Comparison of ENCODE assay signal across 18 cellular contexts in the genomic region with DNA sequence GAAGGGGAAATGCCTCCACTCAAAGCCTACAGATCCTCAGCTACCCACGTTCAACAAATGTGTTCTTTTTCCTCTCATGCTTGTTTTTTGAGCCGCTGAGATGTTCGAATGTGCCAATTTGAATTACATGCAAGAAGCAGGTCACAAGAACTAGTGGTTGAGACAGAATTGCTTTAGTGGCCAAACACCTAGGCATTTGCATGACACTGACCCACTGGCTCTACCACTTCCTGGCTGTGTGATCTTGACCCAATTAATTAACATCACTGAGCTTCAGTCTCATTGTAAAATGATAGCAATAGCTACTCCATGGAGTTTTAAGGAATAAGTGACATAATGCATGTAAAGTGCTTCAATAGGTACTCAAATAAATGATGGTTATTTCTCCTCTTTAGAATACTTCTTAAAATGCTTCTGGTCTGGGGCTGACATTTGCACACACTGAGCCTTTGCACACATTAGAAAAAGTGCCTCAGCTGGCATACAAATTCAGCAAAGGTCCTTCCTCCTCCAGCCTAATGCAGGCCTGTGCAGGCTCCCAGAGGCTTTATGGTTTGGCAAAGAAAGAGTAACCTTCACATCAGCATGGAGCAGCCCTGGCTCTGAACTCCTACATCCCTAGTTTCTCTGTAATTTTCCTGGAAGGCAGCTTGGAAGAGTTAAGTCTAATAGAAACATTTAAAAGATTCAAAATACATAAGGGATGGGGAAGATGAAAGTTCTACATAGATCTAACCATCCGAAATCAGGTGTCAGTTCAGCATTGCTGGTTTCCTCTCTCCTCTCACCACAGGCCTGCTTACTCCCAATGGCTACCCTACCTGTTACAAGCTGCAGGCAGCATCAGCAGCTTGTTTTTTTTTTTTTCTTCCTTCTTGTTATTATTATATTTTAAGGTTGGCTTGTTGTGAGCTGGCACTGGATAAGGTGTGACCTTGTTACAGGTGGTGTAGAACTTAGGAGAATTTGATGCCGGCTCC.
A peak's percentile ranks its signal among the peaks of the same experiment; 100 is the strongest.
DNase-seq lines count a peak whose midpoint lies in the region; ATAC-seq, FAIRE-seq and TF ChIP-seq lines count a peak whose summit lies in the region.
"Had no signal": no experiment of that assay in that cellular context is flagged by ENCODE, and none has a peak within 500 bp of the region (broad histone marks: within the 10 kb centered on the region; RNA-seq: fewer than 3 reads in every experiment).

No MANE protein-coding gene starts in this region.

- H3K4me3 ChIP-seq in PC-3 (ENCODE audit: low read length) = peak overlapping the region; percentile 8
- peak overlapping the region; percentile 51 for H3K4me3 ChIP-seq in neural cell (ENCODE audit: low read length)
- H3K4me3 ChIP-seq in pancreas = no peak overlapping the region
- H3K4me3 ChIP-seq: BLaER1 treated with 17β-estradiol and CSF1 and Interleukin-3, amounts not matched to agents 10 nM and 100 nM; cardiac muscle cell; gastrocnemius medialis; GM12878; suprapubic skin had no signal

- TF ChIP-seq CTCF in H9 (conservative IDR thresholded peaks at IDR 0.05) (no peak), PC-3 (conservative IDR thresholded peaks at IDR 0.05; ENCODE audit: low read depth, low read length) (no peak), glutamatergic neuron (IDR thresholded peaks at IDR 0.05; ENCODE audit: partially characterized antibody, unreplicated experiment) (no peak), neural cell (IDR thresholded peaks at IDR 0.05; ENCODE audit: poor library complexity, severe bottlenecking) (no peak), pancreas (IDR thresholded peaks at IDR 0.05) (no peak)

- H4K5ac ChIP-seq in H9 (ENCODE audit: insufficient read length, low read depth, low read length) = peak overlapping the region; percentile 37

- H3K9me3 ChIP-seq in H9 (ENCODE audit: control insufficient read depth, low read depth, low read length) (no peaks in the 10 kb centered on the region), PC-3 (ENCODE audit: low read length) (no peaks in the 10 kb centered on the region), neural cell (ENCODE audit: low read length) (no peaks in the 10 kb centered on the region), pancreas (no peaks in the 10 kb centered on the region)
- H3K9me3 ChIP-seq: BLaER1 treated with 17β-estradiol and CSF1 and Interleukin-3, amounts not matched to agents 10 nM and 100 nM; gastrocnemius medialis; suprapubic skin had no signal

- ATAC-seq in PC-3 (no peak), pancreas (no peak), GM18861 (IDR thresholded peaks at IDR 0.05; ENCODE audit: unreplicated experiment) (no peak), HG03571 (IDR thresholded peaks at IDR 0.05; ENCODE audit: unreplicated experiment) (no peak)
- ATAC-seq: gastrocnemius medialis, GM12878 had no signal

- peak overlapping the region; percentile 60 for H3K4me2 ChIP-seq in H9 (ENCODE audit: insufficient read depth, insufficient read length, low read length)
- H3K4me2 ChIP-seq in PC-3 (ENCODE audit: low read length) = peak overlapping the region; percentile 53
- peak overlapping the region; percentile 48 for H3K4me2 ChIP-seq in neural cell (ENCODE audit: low read length)
- H3K4me2 ChIP-seq: BLaER1 treated with 17β-estradiol and CSF1 and Interleukin-3, amounts not matched to agents 10 nM and 100 nM had no signal

- H3K9me3 Mint-ChIP-seq in H9 = no peaks in the 10 kb centered on the region
- no peaks in the 10 kb centered on the region for H3K9me3 Mint-ChIP-seq in glutamatergic neuron (ENCODE audit: unreplicated experiment)

- no CpG with 5 or more reads among the region's 5 CpGs for WGBS in H9 (ENCODE audit: extremely low coverage, insufficient read length, low lambda C conversion rate)
- 57 to 79% methylated on average over 5 of the region's 5 CpGs for WGBS in pancreas, 2 donors

- no peak overlapping the region for H3T11ph ChIP-seq in H9 (ENCODE audit: low read length)

- no peaks in the 10 kb centered on the region for H3K79me1 ChIP-seq in H9 (ENCODE audit: insufficient read depth, low read depth, low read length, poor library complexity, severe bottlenecking)

- peak overlapping the region; percentile 46 for H3K27ac ChIP-seq in H9 (ENCODE audit: insufficient read length, low read depth, low read length)
- H3K27ac ChIP-seq in PC-3 (ENCODE audit: low read length) = peak overlapping the region; percentile 31; the same call in 1 of the 2 replicates
- H3K27ac ChIP-seq in neural cell (ENCODE audit: low read length) = peak overlapping the region; percentile 54
- no peak overlapping the region for H3K27ac ChIP-seq in pancreas
- H3K27ac ChIP-seq: BLaER1 treated with 17β-estradiol and CSF1 and Interleukin-3, amounts not matched to agents 10 nM and 100 nM; cardiac muscle cell; gastrocnemius medialis; HL-60; suprapubic skin; VCaP had no signal

- H3K4me1 ChIP-seq in H9 (ENCODE audit: insufficient read depth, low read length) (peaks cover 11% of the 10 kb centered on the region), PC-3 (ENCODE audit: insufficient read depth, low read length) (peaks cover 34% of the 10 kb centered on the region), pancreas (peaks cover 0 to 2% (median 0%) of the 10 kb centered on the region in 3 donors)
- H3K4me1 ChIP-seq: BLaER1 treated with 17β-estradiol and CSF1 and Interleukin-3, amounts not matched to agents 10 nM and 100 nM; gastrocnemius medialis had no signal

- H3K9ac ChIP-seq in H9 (ENCODE audit: extremely low read depth, insufficient read length, low read length) (no peak overlapping the region), PC-3 (ENCODE audit: low read length) (no peak overlapping the region), neural cell (ENCODE audit: low read length) (peak overlapping the region; percentile 30)
- H3K9ac ChIP-seq: BLaER1 treated with 17β-estradiol and CSF1 and Interleukin-3, amounts not matched to agents 10 nM and 100 nM had no signal

- no peak overlapping the region for H3K56ac ChIP-seq in H9 (ENCODE audit: insufficient read length, low read depth, low read length)

- H3K23me2 ChIP-seq in H9 (ENCODE audit: insufficient read length, low read depth, low read length, poor library complexity, severe bottlenecking) = no peaks in the 10 kb centered on the region

- H3K36me3 Mint-ChIP-seq in H9 (ENCODE audit: insufficient read depth in 1 of 3, low read depth in 3 of 3) = peaks cover 0 to 2% (median 0%) of the 10 kb centered on the region in 3 experiments; a peak in 2 of 7 replicates
- H3K36me3 Mint-ChIP-seq in glutamatergic neuron (ENCODE audit: unreplicated experiment) = no peaks in the 10 kb centered on the region

- no TSS peak for BruUV-seq in PC-3 (replicated peaks; lab: Mats Ljungman, UMichigan)

- DNase-seq in H9 = peak; percentile 60
- no peak for DNase-seq in PC-3
- no peak for DNase-seq in glutamatergic neuron
- no peak for DNase-seq in pancreas
- no peak for DNase-seq in NCI-H2171 treated with DMSO at 0.1 percent for 48 hours (lab: John Stamatoyannopoulos, UW)
- DNase-seq: gastrocnemius medialis, Kasumi-1, NCI-H1694, NCI-H526 had no signal

- H2AFZ ChIP-seq in H9 (ENCODE audit: low read length) = no peak overlapping the region
- H2AFZ ChIP-seq in PC-3 (ENCODE audit: low read length) = 0 out of 2 replicates have a peak overlapping the region, but pooled peaks have one; percentile 54
- H2AFZ ChIP-seq in neural cell (ENCODE audit: low read depth, low read length) = no peak overlapping the region

- peaks cover 17% of the 10 kb centered on the region for H3K27me3 Mint-ChIP-seq in H9 (ENCODE audit: low read depth)
- H3K27me3 Mint-ChIP-seq in glutamatergic neuron (ENCODE audit: unreplicated experiment) = peaks cover 4% of the 10 kb centered on the region

- no peak overlapping the region for H2BK5ac ChIP-seq in H9 (ENCODE audit: insufficient read length, low read length)

- no peak overlapping the region for H4K91ac ChIP-seq in H9 (ENCODE audit: insufficient read length, low read depth, low read length)

- H3K4me1 Mint-ChIP-seq in H9 = peaks cover 29 to 37% of the 10 kb centered on the region in 2 experiments
- no peaks in the 10 kb centered on the region for H3K4me1 Mint-ChIP-seq in glutamatergic neuron (ENCODE audit: low read depth, unreplicated experiment)

- no peak overlapping the region for H2BK20ac ChIP-seq in H9 (ENCODE audit: low read depth, low read length, poor library complexity, severe bottlenecking)

- peak overlapping the region; percentile 28 for H3K18ac ChIP-seq in H9 (ENCODE audit: insufficient read length, low read depth, low read length)

- H3K79me2 ChIP-seq in H9 (ENCODE audit: insufficient read depth, low read length) (no peaks in the 10 kb centered on the region), PC-3 (ENCODE audit: low read length) (no peaks in the 10 kb centered on the region), neural cell (replicated peaks; ENCODE audit: insufficient read depth, low read length) (no peaks in the 10 kb centered on the region)

- intact Hi-C loops in PC-3 (cut with micrococcal nuclease) = no loop called here
- intact Hi-C loops in pancreas (cut with DNase I) = no loop called here

- TF ChIP-seq RAD21 in neural cell (conservative IDR thresholded peaks at IDR 0.05) = no peak

- H4K20me1 ChIP-seq in H9 (ENCODE audit: control insufficient read depth, insufficient read depth, insufficient read length) (peaks cover 4% of the 10 kb centered on the region), PC-3 (ENCODE audit: low read length) (no peaks in the 10 kb centered on the region), neural cell (ENCODE audit: insufficient read depth) (no peaks in the 10 kb centered on the region)
- H4K20me1 ChIP-seq: BLaER1 treated with 17β-estradiol and CSF1 and Interleukin-3, amounts not matched to agents 10 nM and 100 nM had no signal

- H3K9me2 ChIP-seq in PC-3 (replicated peaks; ENCODE audit: low read length) (no peaks in the 10 kb centered on the region), neural cell (ENCODE audit: insufficient read depth, low read length) (no peaks in the 10 kb centered on the region)

- no peak for FAIRE-seq in pancreas (lab: Jason Lieb, UNC)
- FAIRE-seq: GM12878 had no signal

- H3K27ac Mint-ChIP-seq in H9 (peak overlapping the region; percentile 4 to 94 (median 61); a peak in 4 of 7 replicates), glutamatergic neuron (ENCODE audit: unreplicated experiment) (no peak overlapping the region)

- H3K27me3 ChIP-seq in H9 (ENCODE audit: insufficient read depth, low read length) = no peaks in the 10 kb centered on the region; the same call in 1 of the 2 replicates
- H3K27me3 ChIP-seq in PC-3 (ENCODE audit: low read length) = no peaks in the 10 kb centered on the region
- H3K27me3 ChIP-seq in neural cell (ENCODE audit: insufficient read depth, low read depth, low read length) = no peaks in the 10 kb centered on the region
- H3K27me3 ChIP-seq in pancreas = no peaks in the 10 kb centered on the region
- H3K27me3 ChIP-seq: BLaER1 treated with 17β-estradiol and CSF1 and Interleukin-3, amounts not matched to agents 10 nM and 100 nM; cardiac muscle cell; gastrocnemius medialis had no signal

- H3K4me3 Mint-ChIP-seq in H9 (peak overlapping the region; percentile 63; a peak in 4 of 5 replicates), glutamatergic neuron (ENCODE audit: unreplicated experiment) (peak overlapping the region; percentile 32)

- H2BK15ac ChIP-seq in H9 (ENCODE audit: low read depth, low read length) = no peak overlapping the region

- no peak overlapping the region for H4K8ac ChIP-seq in H9 (replicated peaks; ENCODE audit: insufficient read length, low read depth, low read length)

- POLR2A ChIA-PET in PC-3 (lab: Charles Lee; ENCODE audit: unreplicated experiment) = no interaction called here

- no peak overlapping the region for H2BK12ac ChIP-seq in H9 (ENCODE audit: insufficient read length, low read depth, low read length)

- no peak overlapping the region for H3K23ac ChIP-seq in H9 (ENCODE audit: insufficient read length, low read depth, low read length)

- no peaks in the 10 kb centered on the region for H3K36me3 ChIP-seq in PC-3 (ENCODE audit: low read depth, low read length)
- H3K36me3 ChIP-seq in neural cell (ENCODE audit: insufficient read depth, low read length) = no peaks in the 10 kb centered on the region
- H3K36me3 ChIP-seq in pancreas = no peaks in the 10 kb centered on the region
- H3K36me3 ChIP-seq: BLaER1 treated with 17β-estradiol and CSF1 and Interleukin-3, amounts not matched to agents 10 nM and 100 nM; cardiac muscle cell; gastrocnemius medialis; suprapubic skin had no signal

- no peak for TF ChIP-seq EP300 in neural cell (conservative IDR thresholded peaks at IDR 0.05; ENCODE audit: poor library complexity, severe bottlenecking)

- CTCF ChIA-PET in PC-3 (lab: Charles Lee) = interaction anchor here (1.0 kb wide), 1 partner anchor 55 kb away, joined by 3 read pairs; no protein-coding TSS in a partner anchor

- H3K4ac ChIP-seq in H9 (ENCODE audit: low read depth, low read length) = no peak overlapping the region; the same call in 1 of the 2 replicates

- H3F3A ChIP-seq in PC-3 (ENCODE audit: low read length, unreplicated experiment) = no peaks in the 10 kb centered on the region
- no peaks in the 10 kb centered on the region for H3F3A ChIP-seq in neural cell (ENCODE audit: insufficient read depth, low read length, poor library complexity, severe bottlenecking)

- H2BK120ac ChIP-seq in H9 (ENCODE audit: low read depth, low read length, poor library complexity, severe bottlenecking) = no peak overlapping the region

- H2AK5ac ChIP-seq in H9 (ENCODE audit: insufficient read length, low read length) = no peak overlapping the region

- no peak overlapping the region; the same call in 1 of the 2 replicates for H3K14ac ChIP-seq in H9 (ENCODE audit: insufficient read depth, low read length)

Comparison
In these comparisons a context has a peak if more than half of its experiments do, and no peak if none do; other contexts are left out.
1. H3K27ac ChIP-seq: peak in H9 (single experiment), PC-3 (single experiment) and neural cell (single experiment); none in pancreas (0 of 4).
2. H3K4me3 ChIP-seq: peak in PC-3 (single experiment) and neural cell (single experiment); none in pancreas (0 of 4).
3. Peak in every context shown above with its lines, with median percentiles within 50 percentile points of each other: H3K4me2 ChIP-seq.